1 cellular context compared by ENCODE assay signal in genomic region chr12:51217968-51218606, GRCh38.
TF ChIP-seq lines count a peak whose summit lies in the region.

Gene POU6F1, minus strand, starts transcription at chr12:51218062. Its CDS starts 11,226 bp downstream, at chr12:51206836.

TF ChIP-seq in K562, 482 proteins besides CTCF, POLR2A, EP300 and RAD21 (continued from another document and continues in another):
- no peak for TF ChIP-seq HDAC8 (tag; IDR thresholded peaks at IDR 0.05)
- no peak for TF ChIP-seq STAG1 (CRISPR knock-in tag; IDR thresholded peaks at IDR 0.05; ENCODE audit: borderline replicate concordance)
- no peak for TF ChIP-seq KLF16 (IDR thresholded peaks at IDR 0.05)
- peak; percentile 12 to 78 for TF ChIP-seq E2F6 (IDR thresholded peaks at IDR 0.05; ENCODE audit: borderline replicate concordance in 1 of 2, extremely low read depth in 1 of 2, insufficient read depth in 1 of 2, insufficient read length in 1 of 2, low read depth in 1 of 2, low read length in 1 of 2, poor library complexity in 1 of 2, severe bottlenecking in 1 of 2)
- peak; percentile 58; the same call in 1 of the 2 replicates for TF ChIP-seq CREM (IDR thresholded peaks at IDR 0.05; ENCODE audit: low read depth)
- peak; percentile 72 for TF ChIP-seq RBFOX2 (IDR thresholded peaks at IDR 0.05; ENCODE audit: low read depth, low read length)
- no peak for TF ChIP-seq BCL6 (CRISPR knock-in tag; IDR thresholded peaks at IDR 0.05)
- peak; percentile 20 for TF ChIP-seq RBBP5 (IDR thresholded peaks at IDR 0.05; ENCODE audit: borderline replicate concordance, insufficient read depth, low read length, poor library complexity, severe bottlenecking)
- peak; percentile 85 for TF ChIP-seq ZNF384 (IDR thresholded peaks at IDR 0.05; ENCODE audit: low read depth, low read length)
- 0 out of 2 replicates have a peak, but pooled peaks have one; percentile 20 for TF ChIP-seq ZNF212 (CRISPR knock-in tag; IDR thresholded peaks at IDR 0.05)
- TF ChIP-seq NR4A1 (CRISPR knock-in tag; IDR thresholded peaks at IDR 0.05), result no peak
- TF ChIP-seq NR4A1 (tag; IDR thresholded peaks at IDR 0.05), result no peak
- TF ChIP-seq TFAP4 (CRISPR knock-in tag; IDR thresholded peaks at IDR 0.05; ENCODE audit: borderline replicate concordance), result peak; percentile 90
- TF ChIP-seq SAP30 (IDR thresholded peaks at IDR 0.05; ENCODE audit: borderline replicate concordance, insufficient read depth, low read depth, low read length, poor library complexity, severe bottlenecking), result peak; percentile 47
- no peak for TF ChIP-seq ZFPM2 (CRISPR knock-in tag; IDR thresholded peaks at IDR 0.05)
- peak; percentile 28 for TF ChIP-seq CCNT2 (IDR thresholded peaks at IDR 0.05; ENCODE audit: borderline replicate concordance, extremely low read depth, insufficient read length, low read depth, low read length)
- TF ChIP-seq THAP12 (CRISPR knock-in tag; IDR thresholded peaks at IDR 0.05), result no peak
- peak; percentile 24 for TF ChIP-seq SNRNP70 (optimal IDR thresholded peaks at IDR 0.05; ENCODE audit: low read depth, low read length)
- no peak for TF ChIP-seq ZNF318 (IDR thresholded peaks at IDR 0.05; ENCODE audit: borderline replicate concordance in 1 of 2, low read depth in 1 of 2)
- TF ChIP-seq NR2C2 (CRISPR knock-in tag; IDR thresholded peaks at IDR 0.05), result no peak
- TF ChIP-seq NR2C2 (tag; IDR thresholded peaks at IDR 0.05), result peak; percentile 48
- no peak for TF ChIP-seq ZNF655 (CRISPR knock-in tag; IDR thresholded peaks at IDR 0.05)
- peak; percentile 39; the same call in 1 of the 2 replicates for TF ChIP-seq BHLHE40 (IDR thresholded peaks at IDR 0.05; ENCODE audit: low read length)
- TF ChIP-seq SIN3A (IDR thresholded peaks at IDR 0.05; ENCODE audit: borderline replicate concordance in 2 of 2, control insufficient read depth in 1 of 2, low read depth in 2 of 2, low read length in 2 of 2), result peak in 1 of 2 experiments; percentile 42; a peak in 1 of 4 replicates
- peak; percentile 69 to 74; a peak in 3 of 4 replicates for TF ChIP-seq MNT (conservative IDR thresholded peaks at IDR 0.05)
- no peak for TF ChIP-seq KDM4B (IDR thresholded peaks at IDR 0.05; ENCODE audit: borderline replicate concordance in 2 of 2, low read depth in 1 of 2)
- 0 out of 2 replicates have a peak, but pooled peaks have one; percentile 65 for TF ChIP-seq BRD4 (IDR thresholded peaks at IDR 0.05)
- peak; percentile 91 for TF ChIP-seq MYC (IDR thresholded peaks at IDR 0.05; ENCODE audit: low read depth, low read length)
- TF ChIP-seq MYC (CRISPR knock-in tag; IDR thresholded peaks at IDR 0.05; ENCODE audit: borderline replicate concordance, low read depth), result peak; percentile 42; the same call in 1 of the 2 replicates
- 0 out of 2 replicates have a peak, but pooled peaks have one; percentile 33 for TF ChIP-seq HDAC2 (IDR thresholded peaks at IDR 0.05)
- peak; percentile 72 for TF ChIP-seq POLR2G (IDR thresholded peaks at IDR 0.05; ENCODE audit: low read depth, low read length)
- TF ChIP-seq FOSL1 (tag; conservative IDR thresholded peaks at IDR 0.05), result peak; percentile 46; the same call in 1 of the 2 replicates
- no peak for TF ChIP-seq CREB1 (IDR thresholded peaks at IDR 0.05)
- 0 out of 2 replicates have a peak, but pooled peaks have one; percentile 28 for TF ChIP-seq CREB1 (CRISPR knock-in tag; IDR thresholded peaks at IDR 0.05)
- peak; percentile 81 for TF ChIP-seq EGR1 (conservative IDR thresholded peaks at IDR 0.05)
- TF ChIP-seq ZNF282 (CRISPR knock-in tag; IDR thresholded peaks at IDR 0.05), result no peak
- TF ChIP-seq VEZF1 (CRISPR knock-in tag; IDR thresholded peaks at IDR 0.05), result peak; percentile 86
- TF ChIP-seq GTF2E2 (tag; IDR thresholded peaks at IDR 0.05), result no peak; the same call in 1 of the 2 replicates
- peak; percentile 57 for TF ChIP-seq HMGN3 (IDR thresholded peaks at IDR 0.05; ENCODE audit: borderline replicate concordance, extremely low read depth, insufficient read length, low read depth, low read length)
- peak; percentile 47; the same call in 1 of the 2 replicates for TF ChIP-seq TAF7 (tag; IDR thresholded peaks at IDR 0.05)
- TF ChIP-seq AFF4 (CRISPR knock-in tag; IDR thresholded peaks at IDR 0.05), result peak; percentile 54; the same call in 1 of the 2 replicates
